17 cellular contexts compared by ENCODE assay signal in genomic region chr6:2937627-2938003, GRCh38. TPM values are rescaled to one million over a fixed set of nuclear protein-coding genes. Genes with fewer than 3 reads are reported as not detected.
DNase-seq lines count a peak whose midpoint lies in the region; ATAC-seq lines count a peak whose summit lies in the region.
"Had no signal": no experiment of that assay in that cellular context is flagged by ENCODE, and none has a peak within 500 bp of the region (broad histone marks: within the 10 kb centered on the region; RNA-seq: fewer than 3 reads in every experiment).

No MANE protein-coding gene starts in this region.

- no peak overlapping the region for H3K27ac ChIP-seq in CD8-positive, alpha-beta memory T cell (ENCODE audit: low read depth, low read length)
- H3K27ac ChIP-seq: A549, C4-2B, dorsolateral prefrontal cortex, thyroid gland had no signal

- H3K27me3 ChIP-seq in CD8-positive, alpha-beta memory T cell (ENCODE audit: insufficient read depth, low read length, poor library complexity, severe bottlenecking), result no peaks in the 10 kb centered on the region
- H3K27me3 ChIP-seq: dorsolateral prefrontal cortex, thyroid gland had no signal

- peaks cover 55% of the 10 kb centered on the region for H3K4me1 ChIP-seq in CD8-positive, alpha-beta memory T cell (ENCODE audit: insufficient read depth, low read length)

- no peak for DNase-seq in activated CD4-positive, alpha-beta T cell treated with anti-CD3 and anti-CD28 coated beads, Interleukin-2, amount 10 ng/mL, durations not matched to agents 7 days and 5 days
- no peak for DNase-seq in activated CD4-positive, alpha-beta T cell treated with anti-CD3 and anti-CD28 coated beads for 1 hour
- DNase-seq in CD8-positive, alpha-beta memory T cell, result no peak
- peak; percentile 26 to 34 for DNase-seq in activated T-cell treated with anti-CD3 and anti-CD28 coated beads, Interleukin-2, amount 50 U/mL, for 48 hours
- DNase-seq in left lobe of liver (ENCODE audit: low spot score) (peak; percentile 7), NOMO-1 (lab: John Stamatoyannopoulos, UW; ENCODE audit: unreplicated experiment in 2 of 2) (no peak), pons (ENCODE audit: low spot score) (no peak)
- DNase-seq in activated CD4-positive, CD25-positive, alpha-beta regulatory T cell treated with anti-CD3 and anti-CD28 coated beads, Interleukin-2, amount 50 U/mL, for 72 hours, result no peak
- DNase-seq: DMS53, dorsolateral prefrontal cortex, midbrain, NCI-H1436 treated with DMSO at 0.1 percent for 48 hours, NCI-H82, thyroid gland had no signal

- no peak overlapping the region for H3K4me3 Mint-ChIP-seq in activated CD4-positive, alpha-beta T cell treated with anti-CD3 and anti-CD28 coated beads, Interleukin-2, amount 10 ng/mL, durations not matched to agents 7 days and 5 days
- H3K4me3 Mint-ChIP-seq in CD8-positive, alpha-beta memory T cell, result peak overlapping the region in 5 of 7 donors; percentile 14 to 86 (median 65)

- H3K4me1 Mint-ChIP-seq in activated CD4-positive, alpha-beta T cell treated with anti-CD3 and anti-CD28 coated beads, Interleukin-2, amount 10 ng/mL, durations not matched to agents 7 days and 5 days, result peaks cover 52% of the 10 kb centered on the region
- peaks cover 47 to 57% (median 52%) of the 10 kb centered on the region in 3 donors for H3K4me1 Mint-ChIP-seq in CD8-positive, alpha-beta memory T cell

- no peaks in the 10 kb centered on the region for H3K36me3 ChIP-seq in CD8-positive, alpha-beta memory T cell (ENCODE audit: insufficient read depth, low read length)
- H3K36me3 ChIP-seq: thyroid gland had no signal

- no peak for ATAC-seq in left lobe of liver
- ATAC-seq: SK-N-SH treated with all-trans-retinoic acid at 6 μM for 48 hours had no signal

- peak overlapping the region; percentile 81 for H3K27ac Mint-ChIP-seq in activated CD4-positive, alpha-beta T cell treated with anti-CD3 and anti-CD28 coated beads, Interleukin-2, amount 10 ng/mL, durations not matched to agents 7 days and 5 days
- peak overlapping the region in 5 of 8 donors; percentile 83 to 95 (median 90) for H3K27ac Mint-ChIP-seq in CD8-positive, alpha-beta memory T cell

- no peaks in the 10 kb centered on the region for H3K27me3 Mint-ChIP-seq in activated CD4-positive, alpha-beta T cell treated with anti-CD3 and anti-CD28 coated beads, Interleukin-2, amount 10 ng/mL, durations not matched to agents 7 days and 5 days
- H3K27me3 Mint-ChIP-seq in CD8-positive, alpha-beta memory T cell, result peaks cover 0 to 1% of the 10 kb centered on the region in 2 donors

- peaks cover 44% of the 10 kb centered on the region for H3K36me3 Mint-ChIP-seq in activated CD4-positive, alpha-beta T cell treated with anti-CD3 and anti-CD28 coated beads, Interleukin-2, amount 10 ng/mL, durations not matched to agents 7 days and 5 days (ENCODE audit: low read depth)
- H3K36me3 Mint-ChIP-seq in CD8-positive, alpha-beta memory T cell, result peaks cover 3 to 13% (median 6%) of the 10 kb centered on the region in 3 donors

- POLR2A ChIA-PET in activated CD4-positive, alpha-beta T cell treated with anti-CD3 and anti-CD28 coated beads, Interleukin-2, amount 10 ng/mL, durations not matched to agents 7 days and 5 days (lab: Charles Lee), result interaction anchor here (1.3 kb wide), 1 partner anchor 146 kb away, joined by 3 read pairs; no protein-coding TSS in a partner anchor
- POLR2A ChIA-PET in CD8-positive, alpha-beta memory T cell (lab: Charles Lee), result interaction anchor here (1.0 to 1.8 kb wide), 4 partner anchors 34 to 62 kb away, joined by 3 to 21 read pairs (median 4); partner anchors contain the start of gene SERPINB9

- no peaks in the 10 kb centered on the region for H3K9me3 ChIP-seq in CD8-positive, alpha-beta memory T cell (ENCODE audit: low read length)
- H3K9me3 ChIP-seq: A549, thyroid gland had no signal

- CTCF ChIA-PET in activated CD4-positive, alpha-beta T cell treated with anti-CD3 and anti-CD28 coated beads, Interleukin-2, amount 10 ng/mL, durations not matched to agents 7 days and 5 days (lab: Charles Lee), result interaction anchor here (0.6 to 4.1 kb wide), 6 partner anchors 18 to 172 kb away, joined by 3 to 19 read pairs (median 4); partner anchors contain the start of gene WRNIP1
- CTCF ChIA-PET in CD8-positive, alpha-beta memory T cell (lab: Charles Lee), result interaction anchor here (1.0 to 8.7 kb wide), 5 partner anchors 13 to 93 kb away, joined by 3 to 196 read pairs (median 40); partner anchors contain the start of genes SERPINB1 and SERPINB6

- H3K9me3 Mint-ChIP-seq in activated CD4-positive, alpha-beta T cell treated with anti-CD3 and anti-CD28 coated beads, Interleukin-2, amount 10 ng/mL, durations not matched to agents 7 days and 5 days, result peaks cover 30% of the 10 kb centered on the region
- peaks cover 3 to 16% (median 10%) of the 10 kb centered on the region in 5 donors for H3K9me3 Mint-ChIP-seq in CD8-positive, alpha-beta memory T cell

- H3K4me3 ChIP-seq in CD8-positive, alpha-beta memory T cell (ENCODE audit: low read length), result peak overlapping the region; percentile 26
- H3K4me3 ChIP-seq: A549, dorsolateral prefrontal cortex, thyroid gland had no signal

RNA-seq across cellular contexts. Expression of gene SERPINB6, which starts 33.8 kb away (rescaled TPM):
- 10 to 100 TPM in 1 of 2 experiments, 1 to 10 TPM in 1; 9.1 to 14.3 TPM for total RNA-seq in activated CD4-positive, alpha-beta T cell treated with anti-CD3 and anti-CD28 coated beads, Interleukin-2, amount 10 ng/mL, durations not matched to agents 7 days and 5 days
- total RNA-seq in CD8-positive, alpha-beta memory T cell, result 10 to 100 TPM; 62.1 to 66.0 TPM
- 86.0 TPM for polyA plus RNA-seq in CD8-positive, alpha-beta memory T cell
- total RNA-seq in left lobe of liver, result 31.8 TPM

RNA-seq across cellular contexts. Expression of gene SERPINB9, which starts 34.5 kb away (rescaled TPM):
- total RNA-seq in activated CD4-positive, alpha-beta T cell treated with anti-CD3 and anti-CD28 coated beads, Interleukin-2, amount 10 ng/mL, durations not matched to agents 7 days and 5 days, result 10 to 100 TPM; 40.2 to 49.4 TPM
- total RNA-seq in CD8-positive, alpha-beta memory T cell, result 10 to 100 TPM; 63.5 to 65.1 TPM
- 42.3 TPM for polyA plus RNA-seq in CD8-positive, alpha-beta memory T cell
- total RNA-seq in left lobe of liver, result 2.0 TPM

Comparison
In these comparisons a context has a peak if more than half of its experiments do, and no peak if none do; other contexts are left out.
1. DNase-seq: peak in activated T-cell treated with anti-CD3 and anti-CD28 coated beads, Interleukin-2, amount 50 U/mL, for 48 hours (2 of 2) and left lobe of liver (single experiment); none in activated CD4-positive, alpha-beta T cell treated with anti-CD3 and anti-CD28 coated beads, Interleukin-2, amount 10 ng/mL, durations not matched to agents 7 days and 5 days (single experiment), activated CD4-positive, alpha-beta T cell treated with anti-CD3 and anti-CD28 coated beads for 1 hour (single experiment), CD8-positive, alpha-beta memory T cell (0 of 5), NOMO-1 (0 of 2), pons (single experiment) and activated CD4-positive, CD25-positive, alpha-beta regulatory T cell treated with anti-CD3 and anti-CD28 coated beads, Interleukin-2, amount 50 U/mL, for 72 hours (single experiment).
2. RNA of gene SERPINB9, which starts 34.5 kb away (total RNA-seq): 63.5 to 65.1 TPM in CD8-positive, alpha-beta memory T cell and 40.2 to 49.4 TPM in activated CD4-positive, alpha-beta T cell treated with anti-CD3 and anti-CD28 coated beads, Interleukin-2, amount 10 ng/mL, durations not matched to agents 7 days and 5 days; 2.0 TPM in left lobe of liver (single experiment); every median in the first group is over 10 times any median in the second.